Comparison of ENCODE assay signal across 11 cellular contexts in the genomic region with DNA sequence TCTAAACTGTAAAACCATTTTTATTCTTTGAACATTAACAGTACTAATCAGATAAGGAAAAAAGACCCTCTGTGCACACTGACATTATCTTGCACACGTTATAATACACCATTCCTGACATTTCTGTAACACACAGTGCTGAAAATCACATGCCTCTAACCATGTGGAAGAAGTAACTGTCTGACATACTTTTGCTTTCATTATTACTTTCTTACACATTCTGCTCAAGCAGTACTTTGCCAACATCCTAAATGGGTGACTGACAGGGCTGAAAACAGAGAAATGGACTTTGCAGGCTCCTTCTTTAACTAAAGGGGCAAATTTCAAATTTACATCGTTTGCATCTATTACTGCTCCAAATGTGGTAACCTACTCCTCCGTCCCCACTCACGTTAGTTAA. TPM values are rescaled to one million over a fixed set of nuclear protein-coding genes. Genes with fewer than 3 reads are reported as not detected.
A peak's percentile ranks its signal among the peaks of the same experiment; 100 is the strongest.
DNase-seq lines count a peak whose midpoint lies in the region; ATAC-seq and TF ChIP-seq lines count a peak whose summit lies in the region.
"Had no signal": no experiment of that assay in that cellular context is flagged by ENCODE, and none has a peak within 500 bp of the region (broad histone marks: within the 10 kb centered on the region; RNA-seq: fewer than 3 reads in every experiment).

No MANE protein-coding gene starts in this region.

- DNase-seq in GM20000 (ENCODE audit: low spot score) (peak; percentile 59), choroid plexus epithelial cell (ENCODE audit: low read depth) (peak; percentile 47), spleen (no peak), cerebellar nuclear complex (lab: John Stamatoyannopoulos, UW) (no peak), D341Med (ENCODE audit: low spot score) (no peak), NCI-H226 (no peak)
- DNase-seq: dorsolateral prefrontal cortex, NCI-H1092 had no signal

- 24 to 42% (median 28%) methylated on average over 4 of the region's 4 CpGs for WGBS in spleen, 5 donors

- peaks cover 0 to 29% (median 17%) of the 10 kb centered on the region in 6 donors for H3K4me1 ChIP-seq in spleen

- no peak overlapping the region for H3K27ac ChIP-seq in spleen

- H3K9me3 ChIP-seq in spleen, result no peaks in the 10 kb centered on the region

- no peaks in the 10 kb centered on the region for H3K27me3 ChIP-seq in spleen (replicated peaks in 1 of 7)
- H3K27me3 ChIP-seq: dorsolateral prefrontal cortex had no signal

- peak; percentile 99 for ATAC-seq in GM18499 (IDR thresholded peaks at IDR 0.05; ENCODE audit: insufficient read depth, unreplicated experiment)
- ATAC-seq in HG03175 (IDR thresholded peaks at IDR 0.05; ENCODE audit: unreplicated experiment), result peak; percentile 93

- TF ChIP-seq CTCF in GM20000 (IDR thresholded peaks at IDR 0.05; ENCODE audit: extremely low read depth, missing control alignments) (no peak), choroid plexus epithelial cell (conservative IDR thresholded peaks at IDR 0.05; ENCODE audit: low read depth, low read length) (no peak), spleen (IDR thresholded peaks at IDR 0.05 in 8 of 11, conservative IDR thresholded peaks at IDR 0.05 in 3 of 11) (no peak)

- peaks cover 0 to 20% (median 8%) of the 10 kb centered on the region in 6 donors for H3K36me3 ChIP-seq in spleen

- H3K4me3 ChIP-seq in choroid plexus epithelial cell (ENCODE audit: low read depth, low read length) (no peak overlapping the region), spleen (no peak overlapping the region)
- H3K4me3 ChIP-seq: dorsolateral prefrontal cortex had no signal

- intact Hi-C loops in spleen (cut with DNase I; ENCODE audit: low total_unique reads), result no loop called here

- TF ChIP-seq POLR2A in spleen (IDR thresholded peaks at IDR 0.05), result no peak

RNA-seq across cellular contexts. Expression of gene TP53AIP1, which starts 22.8 kb away (rescaled TPM):
- total RNA-seq in spleen, result under 1 TPM in 2 of 7 donors, not detected in 5; 0.11 to 0.14 TPM
- polyA plus RNA-seq in spleen, result under 1 TPM in 2 of 3 donors, not detected in 1; 0.03 to 0.13 TPM
- total RNA-seq: lung microvascular endothelial cell had no signal

Comparison
In these comparisons a context has a peak if more than half of its experiments do, and no peak if none do; other contexts are left out.
1. DNase-seq: peak in GM20000 (single experiment) and choroid plexus epithelial cell (single experiment); none in spleen (single experiment), cerebellar nuclear complex (0 of 2), D341Med (single experiment) and NCI-H226 (single experiment).